In the genomic region with DNA sequence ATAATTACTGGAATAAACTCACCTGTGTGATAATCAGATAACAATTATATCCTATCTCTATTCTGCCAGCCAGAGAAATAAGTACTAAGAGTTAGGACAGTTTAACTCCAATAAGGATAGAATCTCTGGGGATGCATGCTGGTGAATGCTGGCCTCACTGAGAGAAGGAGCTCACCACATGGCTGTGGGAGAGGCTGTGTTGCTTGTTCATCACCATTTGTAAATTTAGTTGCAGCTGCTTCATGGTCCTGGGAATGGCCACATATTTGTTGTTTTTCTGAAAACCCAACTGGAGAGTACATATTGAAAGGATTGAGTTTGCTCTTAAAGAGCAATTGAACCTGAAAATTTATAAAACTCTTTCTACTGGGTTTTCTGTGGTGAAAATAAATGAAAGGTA, we compare ENCODE assay signal across 23 cellular contexts.
"Had no signal": no experiment of that assay in that cellular context is flagged by ENCODE, and none has a peak within 500 bp of the region (broad histone marks: within the 10 kb centered on the region; RNA-seq: fewer than 3 reads in every experiment).

No MANE protein-coding gene starts in this region.

- ATAC-seq: left colon; left lung; lower lobe of right lung; naive thymus-derived CD4-positive, alpha-beta T cell; natural killer cell treated with Interleukin-12 subunit alpha and Interleukin-12 subunit beta and Interleukin-15 and Interleukin-18, amount 100 ng/mL, for 72 hours; right lobe of liver; stimulated activated effector memory CD8-positive, alpha-beta T cell treated with anti-CD3 and anti-CD28 coated beads, Interleukin-12 subunit alpha, Interleukin-12 subunit beta, amount 100 ng/mL, for 72 hours; upper lobe of right lung had no signal

- H3K36me3 ChIP-seq: left lung, lower lobe of right lung, ovary, right atrium auricular region, right lobe of liver, suprapubic skin, thoracic aorta, tibial artery, upper lobe of right lung had no signal

- DNase-seq: hypothalamus; immature natural killer cell; kidney; left colon; left lung; lower lobe of right lung; mammary epithelial cell; mesenchymal stem cell; naive thymus-derived CD4-positive, alpha-beta T cell; ovary; right lobe of liver; stimulated activated CD4-positive, alpha-beta T cell treated with anti-CD3 and anti-CD28 coated beads, Interleukin-12 subunit alpha, Interleukin-12 subunit beta, amount 100 ng/mL, for 4 hours; stimulated activated CD4-positive, alpha-beta T cell treated with anti-CD3 and anti-CD28 coated beads, Interleukin-4, amount 100 ng/mL, for 24 hours; stimulated activated naive CD4-positive, alpha-beta T cell; tibial artery; trophoblast cell; upper lobe of right lung had no signal

- H3K4me1 ChIP-seq: left lung, lower lobe of right lung, right atrium auricular region, right lobe of liver, suprapubic skin, upper lobe of right lung had no signal

- H3K27ac ChIP-seq: left lung, lower lobe of right lung, ovary, right atrium auricular region, right lobe of liver, skin epidermis, suprapubic skin, thoracic aorta, tibial artery, upper lobe of right lung had no signal

- H3K9me3 ChIP-seq: left lung, lower lobe of right lung, ovary, right atrium auricular region, right lobe of liver, suprapubic skin, thoracic aorta, tibial artery, upper lobe of right lung had no signal

- H3K4me3 ChIP-seq: left lung, lower lobe of right lung, ovary, right atrium auricular region, right lobe of liver, skin epidermis, suprapubic skin, thoracic aorta, tibial artery, upper lobe of right lung had no signal

- H3K27me3 ChIP-seq: left lung, ovary, right atrium auricular region, right lobe of liver, suprapubic skin, tibial artery, upper lobe of right lung had no signal
